Comparison of ENCODE assay signal across 8 cellular contexts in the genomic region with DNA sequence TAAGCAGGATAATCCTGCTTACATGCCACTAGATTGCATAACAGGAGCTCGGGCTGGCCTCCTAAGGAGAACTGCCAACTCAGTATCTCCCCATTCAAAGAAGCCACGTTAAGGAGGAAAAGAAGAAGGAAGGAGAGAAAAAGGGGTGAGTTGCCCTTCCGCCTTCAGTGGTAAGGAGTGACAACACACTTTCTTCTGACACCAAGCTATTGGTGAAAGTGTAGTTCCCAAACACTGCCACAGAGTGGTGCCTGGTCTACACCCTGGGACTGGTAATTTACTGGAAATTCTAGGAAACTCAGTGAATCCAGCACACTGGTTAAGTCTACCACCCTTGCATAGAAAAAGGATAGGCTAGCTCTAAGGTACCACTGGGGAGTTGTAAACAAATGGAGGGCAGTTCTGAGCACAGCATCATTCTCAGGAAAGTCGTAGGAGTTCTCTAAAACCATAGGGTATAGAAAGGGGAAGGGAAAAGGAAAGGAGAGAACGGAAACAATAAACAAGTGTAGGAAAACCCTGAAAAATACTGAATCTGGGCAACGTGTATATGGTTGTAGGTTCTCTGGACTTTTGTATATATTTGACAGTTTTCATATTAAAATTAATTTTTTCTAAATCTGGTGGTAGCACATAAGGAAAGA. TPM values are rescaled to one million over a fixed set of nuclear protein-coding genes. Genes with fewer than 3 reads are reported as not detected.
DNase-seq lines count a peak whose midpoint lies in the region; ATAC-seq and TF ChIP-seq lines count a peak whose summit lies in the region.

No MANE protein-coding gene starts in this region.

- H3K4me3 Mint-ChIP-seq in endothelial cell (ENCODE audit: unreplicated experiment) = no peak overlapping the region

- peak; percentile 52 for ATAC-seq in GM18873 (IDR thresholded peaks at IDR 0.05; ENCODE audit: low FRiP score, unreplicated experiment)
- ATAC-seq in HG03135 (IDR thresholded peaks at IDR 0.05; ENCODE audit: unreplicated experiment) = peak; percentile 84

- TF ChIP-seq POLR2A in suprapubic skin (IDR thresholded peaks at IDR 0.05) = no peak

- H3K27ac ChIP-seq in suprapubic skin = no peak overlapping the region

- H3K27me3 Mint-ChIP-seq in endothelial cell (ENCODE audit: unreplicated experiment) = no peaks in the 10 kb centered on the region

- TF ChIP-seq EP300 in suprapubic skin (IDR thresholded peaks at IDR 0.05) = no peak

- 36% methylated on average over 6 of the region's 6 CpGs for WGBS in suprapubic skin

- H3K27me3 ChIP-seq in suprapubic skin = no peaks in the 10 kb centered on the region

- DNase-seq in C1 segment of cervical spinal cord (lab: John Stamatoyannopoulos, UW) (peak in 13 of 14 donors; percentile 1 to 60 (median 23)), NCI-H460 (ENCODE audit: extremely low read depth, low read depth) (peak; percentile 52), endothelial cell (ENCODE audit: low spot score) (peak; percentile 51), mucosa of gallbladder (ENCODE audit: low spot score) (peak; percentile 52), suprapubic skin (ENCODE audit: low spot score in 2 of 2) (no peak)
- peak; percentile 28 to 57 for DNase-seq in activated CD4-positive, alpha-beta T cell treated with anti-CD3 and anti-CD28 coated beads, Interleukin-2, amount 50 U/mL, for 48 hours

- H3K36me3 ChIP-seq in suprapubic skin = no peaks in the 10 kb centered on the region

- no peaks in the 10 kb centered on the region for H3K36me3 Mint-ChIP-seq in endothelial cell (ENCODE audit: low read depth, unreplicated experiment)

- H3K4me3 ChIP-seq in suprapubic skin = no peak overlapping the region

- no peaks in the 10 kb centered on the region for H3K9me3 ChIP-seq in suprapubic skin

- TF ChIP-seq CTCF in endothelial cell (IDR thresholded peaks at IDR 0.05; ENCODE audit: unreplicated experiment) = peak; percentile 64
- TF ChIP-seq CTCF in suprapubic skin (IDR thresholded peaks at IDR 0.05) = peak; percentile 62 to 66

- H3K4me1 Mint-ChIP-seq in endothelial cell (ENCODE audit: unreplicated experiment) = peaks cover 9% of the 10 kb centered on the region

- no peak overlapping the region for H3K27ac Mint-ChIP-seq in endothelial cell (ENCODE audit: unreplicated experiment)

- H3K4me1 ChIP-seq in suprapubic skin = peaks cover 13% of the 10 kb centered on the region

- no peaks in the 10 kb centered on the region for H3K9me3 Mint-ChIP-seq in endothelial cell (ENCODE audit: unreplicated experiment)

RNA-seq across cellular contexts. Expression of gene RRAS2, which starts 58.2 kb away (rescaled TPM):
- total RNA-seq in NCI-H460 (2014; rRNA removed; shearing (Covaris generic)) = 42.1 and 54.3 TPM in 2 replicates
- 26.9 and 28.9 TPM in 2 replicates for polyA plus RNA-seq in NCI-H460 (2014; cell fraction: nucleus; rRNA removed)
- total RNA-seq in endothelial cell (ENCODE audit: unreplicated experiment) = 59.6 TPM
- total RNA-seq in mucosa of gallbladder = 27.6 TPM
- 10 to 100 TPM; 24.1 to 28.5 (median 25.5) TPM for total RNA-seq in suprapubic skin

Comparison
In these comparisons a context has a peak if more than half of its experiments do, and no peak if none do; other contexts are left out.
1. DNase-seq: peak in C1 segment of cervical spinal cord (13 of 14), NCI-H460 (single experiment), activated CD4-positive, alpha-beta T cell treated with anti-CD3 and anti-CD28 coated beads, Interleukin-2, amount 50 U/mL, for 48 hours (2 of 2), endothelial cell (single experiment) and mucosa of gallbladder (single experiment); none in suprapubic skin (0 of 2).